In the genomic region with DNA sequence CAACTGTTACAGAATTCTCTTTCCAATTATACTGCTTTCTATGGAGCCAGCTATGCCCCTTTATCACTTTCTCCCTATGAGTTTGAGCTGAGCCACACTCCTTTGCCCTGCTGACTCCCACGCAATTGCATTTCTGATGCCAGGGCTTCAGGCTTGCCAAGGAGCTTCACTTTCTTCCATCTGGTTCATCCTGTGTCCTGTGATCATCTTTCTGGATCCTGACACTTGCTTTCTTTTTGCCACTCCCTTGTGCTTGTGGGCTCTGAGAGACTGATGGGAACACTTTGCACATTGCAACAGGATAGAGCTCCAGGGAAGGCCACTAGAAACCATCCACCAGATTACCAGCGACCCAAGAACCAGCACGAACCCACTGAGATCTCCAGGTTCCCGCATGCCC, we compare ENCODE assay signal across 20 cellular contexts.
DNase-seq lines count a peak whose midpoint lies in the region; ATAC-seq, FAIRE-seq and TF ChIP-seq lines count a peak whose summit lies in the region.
"Had no signal": no experiment of that assay in that cellular context is flagged by ENCODE, and none has a peak within 500 bp of the region (broad histone marks: within the 10 kb centered on the region; RNA-seq: fewer than 3 reads in every experiment).

No MANE protein-coding gene starts in this region.

- TF ChIP-seq EP300 in K562 (IDR thresholded peaks at IDR 0.05; ENCODE audit: low read length): no peak

- intact Hi-C loops in K562 (cut with micrococcal nuclease): no loop called here

- in situ Hi-C loops in GM23248 (cut with MboI) (no loop called here), K562 (cut with MboI) (no loop called here)

- no peak overlapping the region for H3K27ac ChIP-seq in GM23248
- no peak overlapping the region for H3K27ac ChIP-seq in K562 (ENCODE audit: extremely low read depth, low read depth, low read length)
- no peak overlapping the region for H3K27ac ChIP-seq in keratinocyte (ENCODE audit: control insufficient read depth, insufficient read depth, low read length)
- H3K27ac ChIP-seq: BLaER1 treated with 17β-estradiol and CSF1 and Interleukin-3, amounts not matched to agents 10 nM and 100 nM had no signal

- dilution Hi-C loops in keratinocyte (cut with MboI; ENCODE audit: extremely low pct_ligation_motif_present, low sequenced_read_pairs): no loop called here

- DNase-seq in GM23248 (peak; percentile 27), K562 (ENCODE audit: extremely low read depth in 1 of 4, low spot score in 3 of 4) (no peak), keratinocyte (ENCODE audit: low read depth, low spot score) (no peak), NK-92 (lab: John Stamatoyannopoulos, UW; ENCODE audit: unreplicated experiment) (no peak), T-helper 17 cell (no peak)
- DNase-seq: CD8-positive, alpha-beta memory T cell; NCI-H1105; NCI-H1694; NCI-H2081 treated with DMSO at 0.1 percent for 48 hours; NCI-H510A; NCI-H748 treated with DMSO at 0.1 percent for 48 hours; OCI-M1; SHP77 treated with DMSO at 0.1 percent for 48 hours had no signal

- H3F3A ChIP-seq in GM23248 (ENCODE audit: insufficient read depth): no peaks in the 10 kb centered on the region

- H3K79me2 ChIP-seq in GM23248 (ENCODE audit: insufficient read depth) (no peaks in the 10 kb centered on the region), K562 (ENCODE audit: control insufficient read depth, insufficient read depth, low read length) (no peaks in the 10 kb centered on the region), keratinocyte (ENCODE audit: control insufficient read depth, insufficient read depth, low read length) (no peaks in the 10 kb centered on the region)

- H3K27ac Mint-ChIP-seq in stimulated activated memory B cell treated with anti-CD40 and anti-IgM and Interleukin-4, amounts not matched to agents 10 μg/mL and 1 μg/mL and 100 μg/mL, for 72 hours: peak overlapping the region; percentile 71
- H3K27ac Mint-ChIP-seq in T-helper 17 cell: no peak overlapping the region

- no TSS peak for BruUV-seq in K562 (replicated peaks; lab: Mats Ljungman, UMichigan)

- POLR2A ChIA-PET in K562 (lab: Yijun Ruan, JAX): interaction anchor here (1.5 kb wide), 1 partner anchor 11 kb away, joined by 4 read pairs; no protein-coding TSS in a partner anchor

- H3K9me3 Mint-ChIP-seq in stimulated activated memory B cell treated with anti-CD40 and anti-IgM and Interleukin-4, amounts not matched to agents 10 μg/mL and 1 μg/mL and 100 μg/mL, for 72 hours: no peaks in the 10 kb centered on the region
- H3K9me3 Mint-ChIP-seq: CD8-positive, alpha-beta memory T cell had no signal

- no peaks in the 10 kb centered on the region for H3K27me3 Mint-ChIP-seq in stimulated activated memory B cell treated with anti-CD40 and anti-IgM and Interleukin-4, amounts not matched to agents 10 μg/mL and 1 μg/mL and 100 μg/mL, for 72 hours
- peaks cover 10% of the 10 kb centered on the region for H3K27me3 Mint-ChIP-seq in T-helper 17 cell

- ATAC-seq in K562: no peak
- no peak for ATAC-seq in stimulated activated memory B cell treated with anti-CD40 and anti-IgM and Interleukin-4, amounts not matched to agents 10 μg/mL and 1 μg/mL and 100 μg/mL, for 72 hours
- no peak for ATAC-seq in GM18520 (IDR thresholded peaks at IDR 0.05; ENCODE audit: unreplicated experiment)
- ATAC-seq in T-helper 17 cell: no peak
- ATAC-seq in HG03280 (IDR thresholded peaks at IDR 0.05; ENCODE audit: unreplicated experiment): no peak
- ATAC-seq: SK-N-SH treated with all-trans-retinoic acid at 6 μM for 48 hours had no signal

- H3K27me3 ChIP-seq in GM23248 (replicated peaks; ENCODE audit: insufficient read depth) (peaks cover 5% of the 10 kb centered on the region; the same call in 1 of the 2 replicates), K562 (ENCODE audit: control insufficient read depth in 2 of 2, insufficient read depth in 2 of 2, low read length in 2 of 2) (peaks cover 28 to 89% of the 10 kb centered on the region in 2 experiments; a peak in 4 of 5 replicates), keratinocyte (ENCODE audit: control insufficient read depth, extremely low read depth, insufficient read depth, low read length) (peaks cover 26% of the 10 kb centered on the region)
- H3K27me3 ChIP-seq: BLaER1 treated with 17β-estradiol and CSF1 and Interleukin-3, amounts not matched to agents 10 nM and 100 nM had no signal

- TF ChIP-seq POLR2A in K562 (conservative IDR thresholded peaks at IDR 0.05): no peak

- H3K4me3 ChIP-seq in GM23248: no peak overlapping the region
- H3K4me3 ChIP-seq in K562: no peak overlapping the region
- H3K4me3 ChIP-seq in keratinocyte (ENCODE audit: control insufficient read depth in 2 of 3, extremely low read depth in 1 of 3, insufficient read depth in 2 of 3, low read depth in 1 of 3, low read length in 3 of 3): no peak overlapping the region
- H3K4me3 ChIP-seq: BLaER1 treated with 17β-estradiol and CSF1 and Interleukin-3, amounts not matched to agents 10 nM and 100 nM; HAP-1 had no signal

- H3K4me1 ChIP-seq in GM23248 (ENCODE audit: insufficient read depth) (no peaks in the 10 kb centered on the region), K562 (replicated peaks in 1 of 2; ENCODE audit: control insufficient read depth in 2 of 2, insufficient read depth in 2 of 2, low read length in 2 of 2) (no peaks in the 10 kb centered on the region), keratinocyte (ENCODE audit: control insufficient read depth, extremely low read depth, insufficient read depth, low read length) (peaks cover 10% of the 10 kb centered on the region)
- H3K4me1 ChIP-seq: HAP-1 had no signal

- no peak overlapping the region for H2AFZ ChIP-seq in GM23248
- H2AFZ ChIP-seq in K562 (ENCODE audit: low read depth, low read length): no peak overlapping the region
- no peak overlapping the region for H2AFZ ChIP-seq in keratinocyte (ENCODE audit: control insufficient read depth, low read length)

- H3K9ac ChIP-seq in GM23248 (no peak overlapping the region), K562 (ENCODE audit: insufficient read depth in 1 of 2, low read depth in 2 of 2, low read length in 2 of 2) (no peak overlapping the region), keratinocyte (ENCODE audit: control insufficient read depth, extremely low read depth, insufficient read depth, low read length) (no peak overlapping the region)
- H3K9ac ChIP-seq: BLaER1 treated with 17β-estradiol and CSF1 and Interleukin-3, amounts not matched to agents 10 nM and 100 nM had no signal

- no peaks in the 10 kb centered on the region for H3K36me3 Mint-ChIP-seq in stimulated activated memory B cell treated with anti-CD40 and anti-IgM and Interleukin-4, amounts not matched to agents 10 μg/mL and 1 μg/mL and 100 μg/mL, for 72 hours
- no peaks in the 10 kb centered on the region for H3K36me3 Mint-ChIP-seq in T-helper 17 cell (ENCODE audit: low read depth)
- H3K36me3 Mint-ChIP-seq: CD8-positive, alpha-beta memory T cell had no signal

- H3K4me1 Mint-ChIP-seq in stimulated activated memory B cell treated with anti-CD40 and anti-IgM and Interleukin-4, amounts not matched to agents 10 μg/mL and 1 μg/mL and 100 μg/mL, for 72 hours: peaks cover 72% of the 10 kb centered on the region
- peaks cover 26% of the 10 kb centered on the region for H3K4me1 Mint-ChIP-seq in T-helper 17 cell

- peak; percentile 32 for FAIRE-seq in K562 (lab: Jason Lieb, UNC)
- peak; percentile 34 for FAIRE-seq in keratinocyte (lab: Jason Lieb, UNC)
- FAIRE-seq: D721Med had no signal

- H3K9me1 ChIP-seq in K562 (ENCODE audit: control insufficient read depth, insufficient read depth, low read length) (no peaks in the 10 kb centered on the region), keratinocyte (ENCODE audit: control insufficient read depth, extremely low read depth, insufficient read depth, low read length) (no peaks in the 10 kb centered on the region)

- H3K4me2 ChIP-seq in GM23248 (ENCODE audit: unreplicated experiment) (no peak overlapping the region), K562 (ENCODE audit: insufficient read depth, low read length) (no peak overlapping the region), keratinocyte (ENCODE audit: control insufficient read depth, extremely low read depth, insufficient read depth, low read depth, low read length) (no peak overlapping the region)

- TF ChIP-seq CTCF in K562 (IDR thresholded peaks at IDR 0.05 in 2 of 3, conservative IDR thresholded peaks at IDR 0.05 in 1 of 3; ENCODE audit: insufficient read depth in 2 of 3, low read depth in 1 of 3, low read length in 3 of 3) (no peak), keratinocyte (optimal IDR thresholded peaks at IDR 0.05 in 1 of 3, IDR thresholded peaks at IDR 0.05 in 1 of 3, conservative IDR thresholded peaks at IDR 0.05 in 1 of 3; ENCODE audit: extremely low read depth in 1 of 3, insufficient read depth in 2 of 3, low read length in 3 of 3) (no peak)

- CTCF ChIA-PET in K562 (lab: Yijun Ruan, JAX; ENCODE audit: low intra/inter-chr PET ratio): no interaction called here

- H3K4me3 Mint-ChIP-seq in stimulated activated memory B cell treated with anti-CD40 and anti-IgM and Interleukin-4, amounts not matched to agents 10 μg/mL and 1 μg/mL and 100 μg/mL, for 72 hours: no peak overlapping the region
- H3K4me3 Mint-ChIP-seq in T-helper 17 cell: no peak overlapping the region

- 43 to 48% methylated on average over 4 of the region's 4 CpGs for WGBS in GM23248 (ENCODE audit: low coverage in 1 of 2, low lambda C conversion rate in 2 of 2, missing lambda C conversion rate in 2 of 2), 2 experiments
- WGBS in K562 (ENCODE audit: insufficient coverage, low coverage, missing lambda C conversion rate): 0% methylated on average over 4 of the region's 4 CpGs

- H3K36me3 ChIP-seq in GM23248 (ENCODE audit: low read depth) (no peaks in the 10 kb centered on the region), K562 (ENCODE audit: control insufficient read depth, insufficient read depth, low read length) (no peaks in the 10 kb centered on the region), keratinocyte (ENCODE audit: control insufficient read depth in 2 of 2, extremely low read depth in 1 of 2, insufficient read depth in 2 of 2, low read length in 2 of 2) (no peaks in the 10 kb centered on the region)
- H3K36me3 ChIP-seq: HAP-1 had no signal

- no peak for TF ChIP-seq RAD21 in K562 (CRISPR knock-in tag; conservative IDR thresholded peaks at IDR 0.05 in 1 of 2, IDR thresholded peaks at IDR 0.05 in 1 of 2)

- H4K20me1 ChIP-seq in GM23248 (ENCODE audit: insufficient read depth) (no peaks in the 10 kb centered on the region), K562 (replicated peaks; ENCODE audit: control insufficient read depth, insufficient read depth, low read length) (peaks cover 7% of the 10 kb centered on the region; the same call in 1 of the 2 replicates), keratinocyte (ENCODE audit: control insufficient read depth, extremely low read depth, insufficient read depth, low read length) (peaks cover 6% of the 10 kb centered on the region)

- H3K9me3 ChIP-seq in GM23248 (ENCODE audit: low read depth) (no peaks in the 10 kb centered on the region), K562 (replicated peaks; ENCODE audit: control insufficient read depth, insufficient read depth, low read depth, low read length) (no peaks in the 10 kb centered on the region), keratinocyte (ENCODE audit: control insufficient read depth, low read depth, low read length) (no peaks in the 10 kb centered on the region), T-helper 17 cell (ENCODE audit: control insufficient read depth, low read length, poor library complexity, severe bottlenecking) (no peaks in the 10 kb centered on the region)
- H3K9me3 ChIP-seq: BLaER1 treated with 17β-estradiol and CSF1 and Interleukin-3, amounts not matched to agents 10 nM and 100 nM; HAP-1 had no signal

- no peaks in the 10 kb centered on the region for H3K9me2 ChIP-seq in GM23248 (ENCODE audit: insufficient read depth)
